In the genomic region with DNA sequence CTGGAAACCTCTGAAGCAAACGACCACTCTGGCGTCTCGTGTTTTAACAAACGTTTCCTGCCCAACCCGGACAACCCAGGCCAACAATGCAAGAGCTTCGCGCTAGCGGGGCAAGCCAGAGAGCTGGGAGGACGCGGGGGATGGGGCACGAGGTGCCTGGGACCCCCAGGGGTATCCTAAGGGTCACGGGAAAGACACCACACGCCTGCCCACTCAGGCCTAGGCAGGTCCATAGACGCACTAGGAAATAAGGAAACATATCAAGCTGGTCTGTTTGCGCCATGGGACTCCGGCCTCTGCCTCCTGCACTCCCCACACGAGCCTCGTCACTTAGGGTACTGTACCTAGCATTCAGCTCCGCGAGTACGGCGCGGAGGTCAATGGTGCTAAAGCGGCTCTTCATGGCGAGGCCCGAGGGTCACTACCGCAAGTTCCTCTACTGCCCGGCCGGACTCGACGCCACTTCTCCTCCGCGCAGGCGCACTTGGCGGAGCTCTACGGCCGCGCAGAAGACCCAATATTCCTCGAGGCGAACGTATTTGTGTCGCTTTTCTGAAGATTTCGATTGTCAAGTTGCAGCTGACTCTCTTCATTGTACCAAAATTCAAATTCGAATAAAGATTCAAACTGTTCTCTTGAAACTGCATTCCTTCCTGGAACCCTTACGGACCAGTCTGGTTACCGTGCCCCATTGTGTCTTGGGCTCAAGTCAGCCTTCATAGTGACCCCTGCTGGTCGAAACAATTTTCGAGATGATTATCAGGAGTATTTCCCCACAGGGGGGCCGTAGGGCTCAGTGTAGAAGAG, we compare ENCODE assay signal across 8 cellular contexts. TPM values are rescaled to one million over a fixed set of nuclear protein-coding genes. Genes with fewer than 3 reads are reported as not detected.
DNase-seq lines count a peak whose midpoint lies in the region; TF ChIP-seq lines count a peak whose summit lies in the region.

Gene NEMF (minus strand): TSS at position 438 of the 807 bp plus-strand sequence. CDS start 35 bp downstream, at position 403.

- POLR2A ChIA-PET in Caco-2 (lab: Charles Lee): interaction anchor here (1.0 to 2.8 kb wide), 5 partner anchors 9 to 263 kb away, joined by 3 to 19 read pairs (median 6); partner anchors contain the start of gene VCPKMT

- H3K36me3 Mint-ChIP-seq in Caco-2 (ENCODE audit: insufficient read depth, unreplicated experiment): peaks cover 34% of the 10 kb centered on the region

- no peaks in the 10 kb centered on the region for H3K27me3 ChIP-seq in Caco-2 (replicated peaks; ENCODE audit: control insufficient read depth, insufficient read depth, low read length)

- CTCF ChIA-PET in Caco-2 (lab: Charles Lee): interaction anchor here (0.7 to 3.0 kb wide), 20 partner anchors 10 to 680 kb away, joined by 3 to 64 read pairs (median 4); partner anchors contain the start of genes DNAAF2, MAP4K5, POLE2 and VCPKMT

- H3K4me1 Mint-ChIP-seq in Caco-2 (ENCODE audit: low read depth, unreplicated experiment): peaks cover 6% of the 10 kb centered on the region

- DNase-seq in Caco-2 (peak; percentile 86 to 92), GM20000 (ENCODE audit: low spot score) (peak; percentile 71), HT-29 (ENCODE audit: low spot score) (peak; percentile 92), NOMO-1 treated with DMSO at 0.1 percent for 48 hours (lab: John Stamatoyannopoulos, UW; ENCODE audit: unreplicated experiment) (peak; percentile 84), midbrain (lab: John Stamatoyannopoulos, UW) (peak; percentile 96)
- DNase-seq in activated CD8-positive, alpha-beta memory T cell treated with anti-CD3 and anti-CD28 coated beads, Interleukin-2, amount 50 U/mL, for 1 hour (ENCODE audit: extremely low read depth): peak; percentile 59
- DNase-seq in stimulated activated CD8-positive, alpha-beta memory T cell treated with anti-CD3 and anti-CD28 coated beads, Interleukin-2, amount 100 ng/mL, for 48 hours (ENCODE audit: low read depth in 2 of 2): peak; percentile 73 to 76

- peaks cover 2% of the 10 kb centered on the region for H3K36me3 ChIP-seq in Caco-2 (ENCODE audit: control insufficient read depth, insufficient read depth, low read length)

- peak within 1 kb of the TSS; percentile 100 for H3K4me3 Mint-ChIP-seq in Caco-2 (ENCODE audit: unreplicated experiment)

- TSS peak; percentile 22 for BruUV-seq in Caco-2 (replicated peaks; lab: Mats Ljungman, UMichigan)

- H3K9me3 ChIP-seq in Caco-2: no peaks in the 10 kb centered on the region

- H3K4me3 ChIP-seq in Caco-2 (ENCODE audit: low read depth, low read length): peak within 1 kb of the TSS; percentile 84

- H3K27ac Mint-ChIP-seq in Caco-2 (ENCODE audit: unreplicated experiment): peak within 1 kb of the TSS; percentile 99

- in situ Hi-C loops in endometrial microvascular endothelial cells (cut with HindIII; ENCODE audit: inconsistent ontology term, low pct_unique_long_range_greater_than_20kb, low sequenced_read_pairs): loop anchor here (25.0 kb wide), 1 partner anchor 285 kb away; no protein-coding TSS in a partner anchor

- intact Hi-C loops in Caco-2 (cut with micrococcal nuclease; ENCODE audit: unreplicated experiment): loop anchor here (1.0 to 10.0 kb wide), 6 partner anchors 10 to 382 kb away; partner anchors contain the start of genes POLE2 and SOS2

- no peaks in the 10 kb centered on the region for H3K9me3 Mint-ChIP-seq in Caco-2 (ENCODE audit: unreplicated experiment)

- no peaks in the 10 kb centered on the region for H3K27me3 Mint-ChIP-seq in Caco-2 (ENCODE audit: insufficient read depth, unreplicated experiment)

- peaks cover 9% of the 10 kb centered on the region; the same call in 1 of the 2 replicates for H3K4me1 ChIP-seq in Caco-2

- peak; percentile 73 to 85 for TF ChIP-seq CTCF in Caco-2 (IDR thresholded peaks at IDR 0.05; ENCODE audit: insufficient read depth in 1 of 2, low read depth in 1 of 2, low read length in 1 of 2, severe bottlenecking in 1 of 2, unreplicated experiment in 1 of 2)
- peak; percentile 67 for TF ChIP-seq CTCF in GM20000 (IDR thresholded peaks at IDR 0.05; ENCODE audit: extremely low read depth, missing control alignments)

RNA-seq across cellular contexts. Expression of gene NEMF, which starts in this region (rescaled TPM):
- total RNA-seq in Caco-2 (2022) (57.4 and 62.7 TPM in 2 replicates), endometrial microvascular endothelial cells (ENCODE audit: inconsistent ontology term) (30.6 TPM)
- 12.4 and 20.0 TPM in 2 replicates for total RNA-seq in HT-29 (2014; rRNA removed; shearing (Covaris generic))

Comparison
In these comparisons a context has a peak if more than half of its experiments do, and no peak if none do; other contexts are left out.
1. Peak in every context shown above with its lines: DNase-seq and H3K4me3 ChIP-seq.